ENCODE assay signal across 1 cellular context in genomic region chr11:87097582-87097981, GRCh38.
A peak's percentile ranks its signal among the peaks of the same experiment; 100 is the strongest.
TF ChIP-seq lines count a peak whose summit lies in the region.

No MANE protein-coding gene starts in this region.

TF ChIP-seq in HepG2, 621 proteins besides CTCF, POLR2A, EP300 and RAD21 (continued from another document and continues in another):
- TF ChIP-seq DBP (CRISPR knock-in tag; IDR thresholded peaks at IDR 0.05; ENCODE audit: not compliant biosample characterization) (no peak), ARNT2 (CRISPR knock-in tag; IDR thresholded peaks at IDR 0.05; ENCODE audit: low read depth) (no peak), NFYC (CRISPR knock-in tag; IDR thresholded peaks at IDR 0.05) (no peak), ZNF672 (CRISPR knock-in tag; IDR thresholded peaks at IDR 0.05) (no peak), AGO2 (optimal IDR thresholded peaks at IDR 0.05; ENCODE audit: low read depth, low read length) (no peak), ZNF180 (CRISPR knock-in tag; IDR thresholded peaks at IDR 0.05; ENCODE audit: borderline replicate concordance, low read depth) (no peak), HNF4A (CRISPR knock-in tag; IDR thresholded peaks at IDR 0.05) (peak; percentile 82), ZNF44 (CRISPR knock-in tag; IDR thresholded peaks at IDR 0.05) (no peak), ZSCAN20 (CRISPR knock-in tag; IDR thresholded peaks at IDR 0.05; ENCODE audit: borderline replicate concordance) (no peak), CEBPG (CRISPR knock-in tag; IDR thresholded peaks at IDR 0.05) (0 out of 2 replicates have a peak, but pooled peaks have one; percentile 8), EED (CRISPR knock-in tag; IDR thresholded peaks at IDR 0.05) (no peak), ASH2L (IDR thresholded peaks at IDR 0.05; ENCODE audit: insufficient read length, low read depth, low read length) (no peak), GTF3A (CRISPR knock-in tag; conservative IDR thresholded peaks at IDR 0.05) (no peak), HDAC1 (CRISPR knock-in tag; IDR thresholded peaks at IDR 0.05) (no peak), CBX2 (IDR thresholded peaks at IDR 0.05; ENCODE audit: low read depth, low read length) (no peak), CBX2 (CRISPR knock-in tag; IDR thresholded peaks at IDR 0.05; ENCODE audit: low read depth) (no peak), E2F1 (CRISPR knock-in tag; IDR thresholded peaks at IDR 0.05) (no peak), KDM6A (CRISPR knock-in tag; IDR thresholded peaks at IDR 0.05; ENCODE audit: low read depth) (no peak), ZNF841 (CRISPR knock-in tag; IDR thresholded peaks at IDR 0.05; ENCODE audit: borderline replicate concordance) (no peak), NR2F2 (IDR thresholded peaks at IDR 0.05; ENCODE audit: borderline replicate concordance, low read depth) (no peak), SOX13 (IDR thresholded peaks at IDR 0.05) (no peak), SOX13 (CRISPR knock-in tag; conservative IDR thresholded peaks at IDR 0.05 in 1 of 2, IDR thresholded peaks at IDR 0.05 in 1 of 2) (0 out of 4 replicates have a peak, but pooled peaks of 1 of the 2 experiments have one; percentile 34), HOXA7 (CRISPR knock-in tag; IDR thresholded peaks at IDR 0.05) (no peak), GLI4 (CRISPR knock-in tag; IDR thresholded peaks at IDR 0.05; ENCODE audit: borderline replicate concordance) (no peak), ZBTB25 (CRISPR knock-in tag; IDR thresholded peaks at IDR 0.05) (no peak), ZBTB14 (CRISPR knock-in tag; IDR thresholded peaks at IDR 0.05) (no peak), ATF6 (CRISPR knock-in tag; conservative IDR thresholded peaks at IDR 0.05) (no peak), ZNF275 (CRISPR knock-in tag; IDR thresholded peaks at IDR 0.05; ENCODE audit: borderline replicate concordance) (no peak), ZBTB49 (CRISPR knock-in tag; IDR thresholded peaks at IDR 0.05; ENCODE audit: borderline replicate concordance) (no peak), ZNF770 (CRISPR knock-in tag; IDR thresholded peaks at IDR 0.05) (no peak), MTA3 (CRISPR knock-in tag; IDR thresholded peaks at IDR 0.05) (no peak), ZNF256 (CRISPR knock-in tag; conservative IDR thresholded peaks at IDR 0.05) (no peak), KAT8 (CRISPR knock-in tag; IDR thresholded peaks at IDR 0.05) (peak; percentile 64), ZSCAN12 (CRISPR knock-in tag; IDR thresholded peaks at IDR 0.05) (no peak), ZNF512B (CRISPR knock-in tag; IDR thresholded peaks at IDR 0.05; ENCODE audit: borderline replicate concordance) (no peak), ZNF3 (CRISPR knock-in tag; IDR thresholded peaks at IDR 0.05) (no peak), NCOA5 (CRISPR knock-in tag; IDR thresholded peaks at IDR 0.05) (no peak), HOXA9 (CRISPR knock-in tag; IDR thresholded peaks at IDR 0.05; ENCODE audit: borderline replicate concordance) (no peak), GABPB1 (CRISPR knock-in tag; IDR thresholded peaks at IDR 0.05) (no peak), SP140L (CRISPR knock-in tag; IDR thresholded peaks at IDR 0.05; ENCODE audit: borderline replicate concordance) (no peak), AHR (CRISPR knock-in tag; IDR thresholded peaks at IDR 0.05) (no peak), RARA (CRISPR knock-in tag; IDR thresholded peaks at IDR 0.05) (no peak; the same call in 1 of the 2 replicates), ZFP41 (CRISPR knock-in tag; IDR thresholded peaks at IDR 0.05; ENCODE audit: borderline replicate concordance) (no peak), ZNF589 (CRISPR knock-in tag; conservative IDR thresholded peaks at IDR 0.05) (no peak), SMAD9 (CRISPR knock-in tag; IDR thresholded peaks at IDR 0.05) (no peak), ZNF644 (CRISPR knock-in tag; IDR thresholded peaks at IDR 0.05; ENCODE audit: low read depth) (peak; percentile 64), NKX3-1 (CRISPR knock-in tag; IDR thresholded peaks at IDR 0.05) (no peak), SRY (CRISPR knock-in tag; IDR thresholded peaks at IDR 0.05) (no peak), ZNF580 (CRISPR knock-in tag; IDR thresholded peaks at IDR 0.05; ENCODE audit: borderline replicate concordance, low read depth) (0 out of 2 replicates have a peak, but pooled peaks have one; percentile 28), CHD4 (IDR thresholded peaks at IDR 0.05; ENCODE audit: borderline replicate concordance, low read length) (no peak), SALL1 (CRISPR knock-in tag; IDR thresholded peaks at IDR 0.05) (peak; percentile 54; the same call in 1 of the 2 replicates), KLF13 (CRISPR knock-in tag; IDR thresholded peaks at IDR 0.05) (no peak), HMGXB4 (CRISPR knock-in tag; IDR thresholded peaks at IDR 0.05; ENCODE audit: borderline replicate concordance in 1 of 2, low read depth in 1 of 2) (0 out of 4 replicates have a peak, but pooled peaks of 1 of the 2 experiments have one; percentile 30)
